11 cellular contexts compared by ENCODE assay signal in genomic region chr22:46638601-46639431, GRCh38. TPM values are rescaled to one million over a fixed set of nuclear protein-coding genes. Genes with fewer than 3 reads are reported as not detected.
DNase-seq lines count a peak whose midpoint lies in the region; ATAC-seq and TF ChIP-seq lines count a peak whose summit lies in the region.
"Had no signal": no experiment of that assay in that cellular context is flagged by ENCODE, and none has a peak within 500 bp of the region (broad histone marks: within the 10 kb centered on the region; RNA-seq: fewer than 3 reads in every experiment).

No MANE protein-coding gene starts in this region.

- H3K27me3 Mint-ChIP-seq in naive thymus-derived CD4-positive, alpha-beta T cell = no peaks in the 10 kb centered on the region

- H3K27ac ChIP-seq in naive thymus-derived CD4-positive, alpha-beta T cell (ENCODE audit: low read depth, low read length) = no peak overlapping the region
- H3K27ac ChIP-seq in dorsolateral prefrontal cortex (peak overlapping the region in 16 of 59 donors; percentile 4 to 62 (median 34)), OCI-LY7 (ENCODE audit: low read depth, low read length, poor library complexity, severe bottlenecking) (no peak overlapping the region)
- H3K27ac ChIP-seq: colonic mucosa had no signal

- no TSS peak for BruUV-seq in OCI-LY7 (replicated peaks; lab: Mats Ljungman, UMichigan)

- no peaks in the 10 kb centered on the region for H3K9me3 ChIP-seq in naive thymus-derived CD4-positive, alpha-beta T cell (ENCODE audit: control insufficient read depth in 2 of 3, low read length in 3 of 3)
- H3K9me3 ChIP-seq in OCI-LY7 (ENCODE audit: low read length) = no peaks in the 10 kb centered on the region
- H3K9me3 ChIP-seq: colonic mucosa had no signal

- peaks cover under 1 to 14% (median 5%) of the 10 kb centered on the region in 7 donors for H3K4me1 Mint-ChIP-seq in naive thymus-derived CD4-positive, alpha-beta T cell

- H3K36me3 Mint-ChIP-seq in naive thymus-derived CD4-positive, alpha-beta T cell = peaks cover 0 to 23% (median 14%) of the 10 kb centered on the region in 5 donors

- no peak overlapping the region for H3K4me3 ChIP-seq in naive thymus-derived CD4-positive, alpha-beta T cell (ENCODE audit: low read length)
- H3K4me3 ChIP-seq in dorsolateral prefrontal cortex = no peak overlapping the region
- no peak overlapping the region for H3K4me3 ChIP-seq in OCI-LY7 (ENCODE audit: low read depth, low read length, poor library complexity, severe bottlenecking)
- H3K4me3 ChIP-seq: colonic mucosa had no signal

- H3K9me3 Mint-ChIP-seq in naive thymus-derived CD4-positive, alpha-beta T cell = peaks cover 0 to 5% (median 0%) of the 10 kb centered on the region in 11 donors

- H3K9me2 ChIP-seq in OCI-LY7 (ENCODE audit: insufficient read depth, low read length) = no peaks in the 10 kb centered on the region

- H3K27me3 ChIP-seq in naive thymus-derived CD4-positive, alpha-beta T cell (ENCODE audit: control insufficient read depth in 2 of 2, insufficient read depth in 2 of 2, low read length in 2 of 2) = no peaks in the 10 kb centered on the region
- H3K27me3 ChIP-seq in dorsolateral prefrontal cortex = no peaks in the 10 kb centered on the region
- H3K27me3 ChIP-seq: colonic mucosa had no signal

- POLR2A ChIA-PET in naive thymus-derived CD4-positive, alpha-beta T cell (lab: Charles Lee) = no interaction called here
- POLR2A ChIA-PET in OCI-LY7 (lab: Charles Lee) = no interaction called here

- no peaks in the 10 kb centered on the region for H3K79me2 ChIP-seq in OCI-LY7 (ENCODE audit: insufficient read depth, low read depth, low read length)

- DNase-seq in DMS79 (lab: John Stamatoyannopoulos, UW) (peak; percentile 71), NCI-H2029 treated with DMSO at 0.1 percent for 48 hours (lab: John Stamatoyannopoulos, UW) (peak; percentile 23), NCI-H128 (lab: John Stamatoyannopoulos, UW; ENCODE audit: unreplicated experiment) (no peak), dorsolateral prefrontal cortex (no peak), OCI-LY7 (ENCODE audit: low spot score) (no peak)
- no peak for DNase-seq in naive thymus-derived CD4-positive, alpha-beta T cell
- DNase-seq in stimulated activated CD4-positive, alpha-beta T cell treated with anti-CD3 and anti-CD28 coated beads, Interleukin-1b, Interleukin-23, amount 100 ng/mL, for 48 hours = no peak
- DNase-seq: colonic mucosa, hippocampal formation, T-helper 9 cell had no signal

- H3K4me2 ChIP-seq in OCI-LY7 (ENCODE audit: low read length) = no peak overlapping the region

- TF ChIP-seq CTCF in dorsolateral prefrontal cortex (IDR thresholded peaks at IDR 0.05 in 54 of 56, conservative IDR thresholded peaks at IDR 0.05 in 2 of 56; ENCODE audit: low read depth in 1 of 56, partially characterized antibody in 56 of 56) = no peak
- TF ChIP-seq CTCF in OCI-LY7 (conservative IDR thresholded peaks at IDR 0.05; ENCODE audit: low read length) = no peak

- no peaks in the 10 kb centered on the region for H3K36me3 ChIP-seq in naive thymus-derived CD4-positive, alpha-beta T cell (ENCODE audit: control insufficient read depth in 2 of 3, insufficient read depth in 3 of 3, low read length in 3 of 3)
- peaks cover 8% of the 10 kb centered on the region; the same call in 1 of the 2 replicates for H3K36me3 ChIP-seq in OCI-LY7 (ENCODE audit: insufficient read depth, low read length)

- peak overlapping the region in 4 of 9 donors; percentile 38 to 72 (median 53) for H3K27ac Mint-ChIP-seq in naive thymus-derived CD4-positive, alpha-beta T cell

- no peak overlapping the region for H2AFZ ChIP-seq in OCI-LY7 (ENCODE audit: low read length)

- intact Hi-C loops in naive thymus-derived CD4-positive, alpha-beta T cell (cut with micrococcal nuclease) = no loop called here
- intact Hi-C loops in dorsolateral prefrontal cortex (cut with DNase I) (no loop called here), OCI-LY7 (cut with micrococcal nuclease; ENCODE audit: unreplicated experiment) (no loop called here)

- H3K4me3 Mint-ChIP-seq in naive thymus-derived CD4-positive, alpha-beta T cell = no peak overlapping the region

- H4K20me1 ChIP-seq in OCI-LY7 (ENCODE audit: insufficient read depth, low read length) = no peaks in the 10 kb centered on the region

- CTCF ChIA-PET in naive thymus-derived CD4-positive, alpha-beta T cell (lab: Charles Lee) = no interaction called here
- CTCF ChIA-PET in OCI-LY7 (lab: Charles Lee; ENCODE audit: unreplicated experiment) = no interaction called here

- no peaks in the 10 kb centered on the region for H3K4me1 ChIP-seq in naive thymus-derived CD4-positive, alpha-beta T cell (ENCODE audit: control insufficient read depth in 2 of 2, insufficient read depth in 2 of 2, low read length in 2 of 2)
- no peaks in the 10 kb centered on the region for H3K4me1 ChIP-seq in OCI-LY7 (ENCODE audit: insufficient read depth, low read length, poor library complexity, severe bottlenecking)
- H3K4me1 ChIP-seq: colonic mucosa had no signal

- ATAC-seq in esophagus mucosa = peak; percentile 20
- peak; percentile 45 for ATAC-seq in naive thymus-derived CD4-positive, alpha-beta T cell

RNA-seq across cellular contexts. Expression of gene GRAMD4, which starts 18.6 kb away (rescaled TPM):
- total RNA-seq in esophagus mucosa = 37.7 TPM
- 10 to 100 TPM; 13.9 to 48.5 (median 15.6) TPM for total RNA-seq in naive thymus-derived CD4-positive, alpha-beta T cell
- 1 to 10 TPM; 2.1 to 2.8 TPM for polyA plus RNA-seq in naive thymus-derived CD4-positive, alpha-beta T cell
- 10 to 100 TPM; 33.2 to 89.6 (median 61.9) TPM for total RNA-seq in dorsolateral prefrontal cortex
- total RNA-seq in OCI-LY7 (2014; rRNA removed; shearing (Covaris generic)) = 40.7 and 52.4 TPM in 2 replicates
- total RNA-seq in OCI-LY7 (2022) = 32.8 and 46.9 TPM in 2 replicates

Comparison
In these comparisons a context has a peak if more than half of its experiments do, and no peak if none do; other contexts are left out.
1. DNase-seq: peak in DMS79 (single experiment) and NCI-H2029 treated with DMSO at 0.1 percent for 48 hours (single experiment); none in naive thymus-derived CD4-positive, alpha-beta T cell (0 of 9), NCI-H128 (single experiment), stimulated activated CD4-positive, alpha-beta T cell treated with anti-CD3 and anti-CD28 coated beads, Interleukin-1b, Interleukin-23, amount 100 ng/mL, for 48 hours (single experiment), dorsolateral prefrontal cortex (0 of 10) and OCI-LY7 (single experiment).